Comparison of ENCODE assay signal across 23 cellular contexts in the genomic region with DNA sequence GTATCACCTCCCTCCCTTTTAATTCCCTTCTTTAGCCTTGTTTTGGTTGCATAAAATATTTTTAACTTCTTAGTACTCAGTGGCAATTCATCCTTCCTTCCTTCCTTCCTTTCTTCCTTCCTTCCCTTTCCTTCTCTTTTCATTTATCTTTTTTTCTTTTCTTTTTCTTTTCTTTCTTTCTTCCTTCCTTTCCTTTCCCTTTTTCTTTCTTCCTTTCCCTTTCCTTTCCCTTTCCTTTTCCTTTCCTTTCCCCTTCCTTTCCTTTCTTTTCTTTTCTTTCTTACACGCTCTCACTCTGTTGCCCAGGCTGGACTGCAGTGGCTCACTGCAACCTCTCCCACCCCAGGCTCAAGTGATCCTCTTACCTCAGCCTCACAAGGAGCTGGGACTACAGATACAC.
"Had no signal": no experiment of that assay in that cellular context is flagged by ENCODE, and none has a peak within 500 bp of the region (broad histone marks: within the 10 kb centered on the region; RNA-seq: fewer than 3 reads in every experiment).

No MANE protein-coding gene starts in this region.

- H3K27me3 ChIP-seq: colonic mucosa, gastrocnemius medialis, heart right ventricle, left lung had no signal

- DNase-seq: colonic mucosa; cortex of kidney; effector CD8-positive, alpha-beta T cell; effector memory CD8-positive, alpha-beta T cell; endodermal cell; erythroblast; esophagus squamous epithelium; foreskin fibroblast; foreskin melanocyte; gastrocnemius medialis; glutamatergic neuron; head of caudate nucleus; heart right ventricle; hippocampal formation; left cardiac atrium; left lung; left ventricle myocardium superior; lower lobe of right lung; mesenchymal stem cell; mucosa of descending colon had no signal

- H3K27ac Mint-ChIP-seq: dendritic cell treated with granulocyte-macrophage colony-stimulating factor and Interleukin-4, amounts not matched to agents 40 ng/mL and 50 ng/mL, for 4 days; effector memory CD8-positive, alpha-beta T cell; endodermal cell; mesothelial cell of epicardium had no signal

- H3K36me3 ChIP-seq: colonic mucosa, esophagus squamous epithelium, left lung, lower lobe of right lung had no signal

- H3K4me3 Mint-ChIP-seq: dendritic cell treated with granulocyte-macrophage colony-stimulating factor and Interleukin-4, amounts not matched to agents 40 ng/mL and 50 ng/mL, for 4 days; effector memory CD8-positive, alpha-beta T cell; endodermal cell; mesothelial cell of epicardium had no signal

- H3K4me1 Mint-ChIP-seq: mesothelial cell of epicardium had no signal

- H3K9me3 ChIP-seq: colonic mucosa, esophagus squamous epithelium, gastrocnemius medialis, heart right ventricle, left lung, lower lobe of right lung, mucosa of descending colon had no signal

- H3K9me3 Mint-ChIP-seq: dendritic cell treated with granulocyte-macrophage colony-stimulating factor and Interleukin-4, amounts not matched to agents 40 ng/mL and 50 ng/mL, for 4 days; effector memory CD8-positive, alpha-beta T cell; endodermal cell; mesothelial cell of epicardium had no signal

- H3K4me3 ChIP-seq: colonic mucosa, esophagus squamous epithelium, gastrocnemius medialis, heart right ventricle, left lung, lower lobe of right lung, mucosa of descending colon had no signal

- H3K4me1 ChIP-seq: colonic mucosa, esophagus squamous epithelium, gastrocnemius medialis, heart right ventricle, left lung, lower lobe of right lung had no signal

- H3K27me3 Mint-ChIP-seq: dendritic cell treated with granulocyte-macrophage colony-stimulating factor and Interleukin-4, amounts not matched to agents 40 ng/mL and 50 ng/mL, for 4 days had no signal

- H3K27ac ChIP-seq: colonic mucosa, epithelial cell of prostate, esophagus squamous epithelium, heart right ventricle, left lung, lower lobe of right lung had no signal
